In the genomic region with DNA sequence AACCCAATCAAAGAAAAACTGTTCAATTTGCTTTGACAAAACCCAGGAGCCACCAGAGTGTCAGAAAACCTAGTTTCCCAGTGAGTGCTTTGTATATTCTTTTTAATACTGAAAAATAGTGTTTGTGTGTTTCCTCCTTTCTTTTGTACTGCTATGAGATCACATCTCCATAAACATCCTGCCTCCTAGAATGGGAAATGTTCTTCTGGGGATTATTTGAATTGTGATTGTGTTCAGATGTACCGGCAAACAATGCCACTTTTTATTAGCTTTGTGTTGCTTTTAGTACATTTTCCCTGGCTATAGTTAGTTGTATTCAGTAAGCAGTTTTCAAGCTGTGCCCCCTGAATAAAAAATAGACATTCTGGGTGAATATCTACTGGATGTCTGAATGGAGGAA, we compare ENCODE assay signal across 16 cellular contexts.
"Had no signal": no experiment of that assay in that cellular context is flagged by ENCODE, and none has a peak within 500 bp of the region (broad histone marks: within the 10 kb centered on the region; RNA-seq: fewer than 3 reads in every experiment).

No MANE protein-coding gene starts in this region.

- H3K9me3 ChIP-seq: adrenal gland, lower lobe of right lung, upper lobe of right lung had no signal

- DNase-seq: activated CD4-positive, alpha-beta T cell treated with anti-CD3 and anti-CD28 coated beads, Interleukin-2, amount 10 ng/mL, durations not matched to agents 24 days and 14 days; activated CD4-positive, CD25-positive, alpha-beta regulatory T cell; activated CD8-positive, alpha-beta memory T cell treated with anti-CD3 and anti-CD28 coated beads, Interleukin-2, amount 50 U/mL, for 4 hours; activated CD8-positive, alpha-beta T cell treated with anti-CD3 and anti-CD28 coated beads, Interleukin-2, amount 10 ng/mL, durations not matched to agents 7 days and 5 days; activated effector memory CD4-positive, alpha-beta T cell treated with anti-CD3 and anti-CD28 coated beads, Interleukin-2, amount 50 U/mL, for 16 hours; activated T-cell treated with anti-CD3 and anti-CD28 coated beads, Interleukin-2, amount 50 U/mL, for 48 hours; adrenal gland; cortex of kidney; effector memory CD4-positive, alpha-beta T cell; lower lobe of right lung; SJCRH30; stimulated activated CD4-positive, alpha-beta T cell treated with anti-CD3 and anti-CD28 coated beads, Interleukin-2, amount 100 ng/mL, for 48 hours; upper lobe of right lung had no signal

- ATAC-seq: activated CD8-positive, alpha-beta T cell treated with anti-CD3 and anti-CD28 coated beads, Interleukin-2, amount 10 ng/mL, durations not matched to agents 7 days and 5 days; lower lobe of right lung; stimulated activated memory B cell treated with anti-CD40 and anti-IgM and Interleukin-4, amounts not matched to agents 10 μg/mL and 1 μg/mL and 100 μg/mL, for 72 hours; upper lobe of right lung had no signal

- H3K27me3 ChIP-seq: adrenal gland, cardiac muscle cell, neural progenitor cell, SJCRH30, upper lobe of right lung had no signal

- H3K4me3 ChIP-seq: adrenal gland, cardiac muscle cell, lower lobe of right lung, neural progenitor cell, SJCRH30, upper lobe of right lung had no signal

- H3K27ac ChIP-seq: adrenal gland, cardiac muscle cell, neural progenitor cell, SJCRH30, upper lobe of right lung had no signal

- H3K4me2 ChIP-seq: neural progenitor cell had no signal

- H3K36me3 ChIP-seq: adrenal gland, cardiac muscle cell, lower lobe of right lung, neural progenitor cell, SJCRH30, upper lobe of right lung had no signal

- H3K4me1 ChIP-seq: adrenal gland, lower lobe of right lung, neural progenitor cell, upper lobe of right lung had no signal

- H2AFZ ChIP-seq: neural progenitor cell had no signal
